ENCODE assay signal across 16 cellular contexts in genomic region chr1:113770031-113770430, GRCh38. TPM values are rescaled to one million over a fixed set of nuclear protein-coding genes. Genes with fewer than 3 reads are reported as not detected.
DNase-seq lines count a peak whose midpoint lies in the region; ATAC-seq and TF ChIP-seq lines count a peak whose summit lies in the region.
"Had no signal": no experiment of that assay in that cellular context is flagged by ENCODE, and none has a peak within 500 bp of the region (broad histone marks: within the 10 kb centered on the region; RNA-seq: fewer than 3 reads in every experiment).

No MANE protein-coding gene starts in this region.

- H3K4me3 ChIP-seq in Karpas-422 (ENCODE audit: low read length) (no peak overlapping the region), ectodermal cell (ENCODE audit: insufficient read depth, low read depth, low read length) (no peak overlapping the region), neutrophil (ENCODE audit: low read depth in 1 of 2, low read length in 1 of 2) (no peak overlapping the region)
- H3K4me3 ChIP-seq: A549, PC-9 had no signal

- peaks cover 13% of the 10 kb centered on the region for H3K36me3 ChIP-seq in Karpas-422 (ENCODE audit: insufficient read depth, low read length)
- H3K36me3 ChIP-seq in ectodermal cell (ENCODE audit: control insufficient read depth, insufficient read depth, low read length), result peaks cover 12% of the 10 kb centered on the region
- peaks cover 30% of the 10 kb centered on the region for H3K36me3 ChIP-seq in neutrophil

- TF ChIP-seq CTCF in neutrophil (IDR thresholded peaks at IDR 0.05), result no peak

- H3K4me2 ChIP-seq in Karpas-422 (ENCODE audit: low read depth, low read length, poor library complexity, severe bottlenecking), result peak overlapping the region; percentile 7
- H3K4me2 ChIP-seq: A549, PC-9 had no signal

- CTCF ChIA-PET in activated naive CD4-positive, alpha-beta T cell treated with anti-CD3 and anti-CD28 coated beads, Interleukin-2, amount 10 ng/mL, durations not matched to agents 7 days and 5 days (lab: Charles Lee), result interaction anchor here (0.9 to 1.3 kb wide), 4 partner anchors 9 to 11 kb away, joined by 3 to 4 read pairs (median 3); partner anchors contain the start of gene PHTF1

- no peaks in the 10 kb centered on the region for H4K20me1 ChIP-seq in Karpas-422 (ENCODE audit: insufficient read depth, low read depth, low read length)

- ATAC-seq in activated naive CD4-positive, alpha-beta T cell treated with anti-CD3 and anti-CD28 coated beads, Interleukin-2, amount 50 U/mL, for 72 hours, result no peak
- no peak for ATAC-seq in HG02970 (IDR thresholded peaks at IDR 0.05; ENCODE audit: low FRiP score, unreplicated experiment)
- ATAC-seq: A549 had no signal

- no peak for DNase-seq in activated naive CD4-positive, alpha-beta T cell treated with anti-CD3 and anti-CD28 coated beads, Interleukin-2, amount 10 ng/mL, durations not matched to agents 7 days and 5 days
- no peak for DNase-seq in activated naive CD4-positive, alpha-beta T cell treated with anti-CD3 and anti-CD28 coated beads, Interleukin-2, amount 50 U/mL, for 72 hours (ENCODE audit: low spot score in 2 of 2)
- DNase-seq in Karpas-422 (no peak), activated gamma-delta T cell (lab: John Stamatoyannopoulos, UW) (no peak), foreskin melanocyte (no peak)
- DNase-seq: H9, IMR-90, NCI-H146, NCI-H226, NCI-H526, PC-9 had no signal

- peaks cover 38% of the 10 kb centered on the region for H3K79me2 ChIP-seq in Karpas-422 (ENCODE audit: low read length)

- H3K9ac ChIP-seq in Karpas-422 (ENCODE audit: low read length), result no peak overlapping the region

- H3K9me3 Mint-ChIP-seq in activated naive CD4-positive, alpha-beta T cell treated with anti-CD3 and anti-CD28 coated beads, Interleukin-2, amount 10 ng/mL, durations not matched to agents 7 days and 5 days, result no peaks in the 10 kb centered on the region
- no peaks in the 10 kb centered on the region for H3K9me3 Mint-ChIP-seq in activated naive CD4-positive, alpha-beta T cell treated with anti-CD3 and anti-CD28 coated beads, Interleukin-2, amount 50 U/mL, for 72 hours
- H3K9me3 Mint-ChIP-seq: H9 had no signal

- no peak overlapping the region for H3K4me3 Mint-ChIP-seq in activated naive CD4-positive, alpha-beta T cell treated with anti-CD3 and anti-CD28 coated beads, Interleukin-2, amount 10 ng/mL, durations not matched to agents 7 days and 5 days
- H3K4me3 Mint-ChIP-seq: CD14-positive monocyte, H9 had no signal

- WGBS in ectodermal cell, 2 experiments, result 94 to 96% methylated on average over 1 of the region's 1 CpG

- H3K4me1 ChIP-seq in Karpas-422 (ENCODE audit: low read length), result peaks cover 34% of the 10 kb centered on the region
- H3K4me1 ChIP-seq in ectodermal cell (ENCODE audit: control insufficient read depth, insufficient read depth, low read length), result peaks cover 38% of the 10 kb centered on the region
- peaks cover 9 to 10% of the 10 kb centered on the region in 2 experiments for H3K4me1 ChIP-seq in neutrophil (ENCODE audit: control insufficient read depth in 1 of 2, insufficient read depth in 1 of 2, low read depth in 1 of 2, low read length in 1 of 2)
- H3K4me1 ChIP-seq: A549 had no signal

- H3K9me3 ChIP-seq in Karpas-422 (ENCODE audit: low read length) (no peaks in the 10 kb centered on the region), ectodermal cell (ENCODE audit: control insufficient read depth, low read length) (no peaks in the 10 kb centered on the region), neutrophil (no peaks in the 10 kb centered on the region)
- H3K9me3 ChIP-seq: A549 had no signal

- peaks cover 56% of the 10 kb centered on the region for H3K36me3 Mint-ChIP-seq in activated naive CD4-positive, alpha-beta T cell treated with anti-CD3 and anti-CD28 coated beads, Interleukin-2, amount 10 ng/mL, durations not matched to agents 7 days and 5 days
- H3K36me3 Mint-ChIP-seq in activated naive CD4-positive, alpha-beta T cell treated with anti-CD3 and anti-CD28 coated beads, Interleukin-2, amount 50 U/mL, for 72 hours, result peaks cover 4 to 20% of the 10 kb centered on the region in 2 donors

- peak overlapping the region; percentile 1 for H3K27ac Mint-ChIP-seq in activated naive CD4-positive, alpha-beta T cell treated with anti-CD3 and anti-CD28 coated beads, Interleukin-2, amount 10 ng/mL, durations not matched to agents 7 days and 5 days
- peak overlapping the region in 1 of 2 donors; percentile 68 for H3K27ac Mint-ChIP-seq in activated naive CD4-positive, alpha-beta T cell treated with anti-CD3 and anti-CD28 coated beads, Interleukin-2, amount 50 U/mL, for 72 hours

- no peaks in the 10 kb centered on the region for H3K27me3 Mint-ChIP-seq in activated naive CD4-positive, alpha-beta T cell treated with anti-CD3 and anti-CD28 coated beads, Interleukin-2, amount 10 ng/mL, durations not matched to agents 7 days and 5 days

- H2AFZ ChIP-seq in Karpas-422 (ENCODE audit: low read length), result no peak overlapping the region
- H2AFZ ChIP-seq: PC-9 had no signal

- H3K9me2 ChIP-seq in Karpas-422 (replicated peaks; ENCODE audit: insufficient read depth, low read length), result no peaks in the 10 kb centered on the region

- H3K4me1 Mint-ChIP-seq in activated naive CD4-positive, alpha-beta T cell treated with anti-CD3 and anti-CD28 coated beads, Interleukin-2, amount 10 ng/mL, durations not matched to agents 7 days and 5 days, result peaks cover 27% of the 10 kb centered on the region

- H3K27me3 ChIP-seq in Karpas-422 (ENCODE audit: low read length) (no peaks in the 10 kb centered on the region), ectodermal cell (ENCODE audit: control insufficient read depth, insufficient read depth, low read length, poor library complexity, severe bottlenecking) (no peaks in the 10 kb centered on the region), neutrophil (no peaks in the 10 kb centered on the region)

- H3K27ac ChIP-seq in Karpas-422 (ENCODE audit: low read length), result no peak overlapping the region
- peak overlapping the region; percentile 88 for H3K27ac ChIP-seq in ectodermal cell (ENCODE audit: insufficient read depth, low read depth, low read length, poor library complexity, severe bottlenecking)
- H3K27ac ChIP-seq in neutrophil, result peak overlapping the region; percentile 57
- H3K27ac ChIP-seq: A549, PC-9 had no signal

RNA-seq across cellular contexts. Expression of gene PHTF1, which starts 10.7 kb away (rescaled TPM):
- total RNA-seq in activated naive CD4-positive, alpha-beta T cell treated with anti-CD3 and anti-CD28 coated beads, Interleukin-2, amount 50 U/mL, for 72 hours, result 10 to 100 TPM; 17.0 to 24.5 TPM
- 45.1 and 53.1 TPM in 2 replicates for total RNA-seq in Karpas-422 (2014; rRNA removed; shearing (Covaris generic); ENCODE audit: low replicate concordance)
- 64.1 TPM for polyA plus RNA-seq in ectodermal cell (2013, experiment 1 of 4)
- 69.5 TPM for polyA plus RNA-seq in ectodermal cell (2013, experiment 2 of 4)
- polyA plus RNA-seq in ectodermal cell (2013, experiment 3 of 4), result 47.9 TPM
- 54.3 TPM for polyA plus RNA-seq in ectodermal cell (2013, experiment 4 of 4)

RNA-seq across cellular contexts. Expression of gene RSBN1, which starts 42.2 kb away (rescaled TPM):
- total RNA-seq in activated naive CD4-positive, alpha-beta T cell treated with anti-CD3 and anti-CD28 coated beads, Interleukin-2, amount 50 U/mL, for 72 hours, result 10 to 100 TPM; 21.6 to 28.3 TPM
- total RNA-seq in Karpas-422 (2014; rRNA removed; shearing (Covaris generic); ENCODE audit: low replicate concordance), result 15.0 and 23.2 TPM in 2 replicates
- polyA plus RNA-seq in ectodermal cell (2013, experiment 1 of 4), result 15.8 TPM
- polyA plus RNA-seq in ectodermal cell (2013, experiment 2 of 4), result 16.5 TPM
- polyA plus RNA-seq in ectodermal cell (2013, experiment 3 of 4), result 18.0 TPM
- 18.0 TPM for polyA plus RNA-seq in ectodermal cell (2013, experiment 4 of 4)
